In genomic region chr17:39902027-39902426, GRCh38 we compare ENCODE assay signal across 2 cellular contexts. TPM values are rescaled to one million over a fixed set of nuclear protein-coding genes. Genes with fewer than 3 reads are reported as not detected.
"Had no signal": no experiment of that assay in that cellular context is flagged by ENCODE, and none has a peak within 500 bp of the region (broad histone marks: within the 10 kb centered on the region; RNA-seq: fewer than 3 reads in every experiment).

No MANE protein-coding gene starts in this region.

RNA-seq across cellular contexts. Expression of gene LRRC3C, which starts 25.5 kb away (rescaled TPM):
- total RNA-seq: G401, GM12878 had no signal
- polyA plus RNA-seq: GM12878 had no signal

RNA-seq across cellular contexts. Expression of gene ZPBP2, which starts 34.0 kb away (rescaled TPM):
- total RNA-seq: G401 had no signal

RNA-seq across cellular contexts. Expression of gene IKZF3, which starts 37.9 kb away (rescaled TPM):
- total RNA-seq: G401 had no signal
